In genomic region chr19:17121736-17122293, GRCh38 we compare ENCODE assay signal across 13 cellular contexts. TPM values are rescaled to one million over a fixed set of nuclear protein-coding genes. Genes with fewer than 3 reads are reported as not detected.
DNase-seq lines count a peak whose midpoint lies in the region; FAIRE-seq lines count a peak whose summit lies in the region.
"Had no signal": no experiment of that assay in that cellular context is flagged by ENCODE, and none has a peak within 500 bp of the region (broad histone marks: within the 10 kb centered on the region; RNA-seq: fewer than 3 reads in every experiment).

No MANE protein-coding gene starts in this region.

- peak; percentile 64 for FAIRE-seq in GM18507 (lab: Jason Lieb, UNC)
- FAIRE-seq: endometrium had no signal

- H2BK12ac ChIP-seq in trophoblast cell (ENCODE audit: low read length): no peak overlapping the region

- H3K27me3 Mint-ChIP-seq in activated CD4-positive, alpha-beta T cell treated with anti-CD3 and anti-CD28 coated beads, Interleukin-2, amount 10 ng/mL, durations not matched to agents 24 days and 14 days: no peaks in the 10 kb centered on the region

- peaks cover 17 to 23% of the 10 kb centered on the region in 2 experiments for H3K4me1 ChIP-seq in trophoblast cell (ENCODE audit: control insufficient read depth in 1 of 2, insufficient read depth in 2 of 2, low read length in 2 of 2)
- H3K4me1 ChIP-seq: body of pancreas had no signal

- H3K9me3 Mint-ChIP-seq in activated CD4-positive, alpha-beta T cell treated with anti-CD3 and anti-CD28 coated beads, Interleukin-2, amount 10 ng/mL, durations not matched to agents 24 days and 14 days: no peaks in the 10 kb centered on the region

- H4K91ac ChIP-seq in trophoblast cell (ENCODE audit: low read depth, low read length): no peak overlapping the region

- no peaks in the 10 kb centered on the region for H3K27me3 ChIP-seq in trophoblast cell (ENCODE audit: insufficient read depth, low read length)
- H3K27me3 ChIP-seq: body of pancreas had no signal

- H3K4ac ChIP-seq in trophoblast cell (ENCODE audit: low read depth, low read length): no peak overlapping the region

- H3K4me3 Mint-ChIP-seq in activated CD4-positive, alpha-beta T cell treated with anti-CD3 and anti-CD28 coated beads, Interleukin-2, amount 10 ng/mL, durations not matched to agents 24 days and 14 days: no peak overlapping the region

- DNase-seq in activated CD4-positive, alpha-beta T cell treated with anti-CD3 and anti-CD28 coated beads, Interleukin-2, amount 10 ng/mL, durations not matched to agents 24 days and 14 days: peak; percentile 58
- DNase-seq in activated CD4-positive, alpha-beta T cell treated with anti-CD3 and anti-CD28 coated beads for 4 hours: no peak
- DNase-seq in GM18507 (ENCODE audit: extremely low spot score, insufficient read length, low read depth): no peak
- peak; percentile 91 for DNase-seq in astrocyte of the hippocampus (ENCODE audit: low read depth, low spot score)
- peak; percentile 67 to 72 for DNase-seq in trophoblast cell
- DNase-seq in NCI-H1105 treated with DMSO at 0.1 percent for 48 hours (lab: John Stamatoyannopoulos, UW): no peak
- no peak for DNase-seq in amygdala (lab: John Stamatoyannopoulos, UW)
- no peak for DNase-seq in activated naive CD4-positive, alpha-beta T cell treated with Interleukin-2 at 50 U/mL for 16 hours
- DNase-seq: 8988T, body of pancreas, DMS 273 treated with DMSO at 0.1 percent for 48 hours, NCI-H1417 treated with DMSO at 0.1 percent for 48 hours had no signal

- no peak overlapping the region for H2AK5ac ChIP-seq in trophoblast cell (ENCODE audit: low read length)

- H2BK5ac ChIP-seq in trophoblast cell (ENCODE audit: low read depth, low read length, poor library complexity): no peak overlapping the region

- peaks cover 2% of the 10 kb centered on the region for H3K79me2 ChIP-seq in trophoblast cell (ENCODE audit: control insufficient read depth, insufficient read depth, low read length, poor library complexity)

- H4K8ac ChIP-seq in trophoblast cell (ENCODE audit: low read depth, low read length): no peak overlapping the region

- H3K36me3 ChIP-seq in trophoblast cell (ENCODE audit: control insufficient read depth in 1 of 2, insufficient read depth in 2 of 2, low read length in 2 of 2): peaks cover 5 to 10% of the 10 kb centered on the region in 2 experiments

- no peak overlapping the region for H2BK120ac ChIP-seq in trophoblast cell (ENCODE audit: insufficient read depth, low read length, poor library complexity)

- peak overlapping the region; percentile 37 for H3K27ac Mint-ChIP-seq in activated CD4-positive, alpha-beta T cell treated with anti-CD3 and anti-CD28 coated beads, Interleukin-2, amount 10 ng/mL, durations not matched to agents 24 days and 14 days

- H3K4me2 ChIP-seq in trophoblast cell (ENCODE audit: low read length): no peak overlapping the region

- H3K23ac ChIP-seq in trophoblast cell (ENCODE audit: low read length): no peak overlapping the region

- peaks cover 37% of the 10 kb centered on the region for H3K4me1 Mint-ChIP-seq in activated CD4-positive, alpha-beta T cell treated with anti-CD3 and anti-CD28 coated beads, Interleukin-2, amount 10 ng/mL, durations not matched to agents 24 days and 14 days

- H3K79me1 ChIP-seq in trophoblast cell (ENCODE audit: low read length): peaks cover 12% of the 10 kb centered on the region

- peaks cover 24% of the 10 kb centered on the region for H3K36me3 Mint-ChIP-seq in activated CD4-positive, alpha-beta T cell treated with anti-CD3 and anti-CD28 coated beads, Interleukin-2, amount 10 ng/mL, durations not matched to agents 24 days and 14 days (ENCODE audit: low read depth)

- H3K14ac ChIP-seq in trophoblast cell (ENCODE audit: low read length): no peak overlapping the region

- no peak overlapping the region for H3K27ac ChIP-seq in trophoblast cell (ENCODE audit: low read depth, low read length)
- H3K27ac ChIP-seq: body of pancreas had no signal

- intact Hi-C loops in activated CD4-positive, alpha-beta T cell treated with anti-CD3 and anti-CD28 coated beads, Interleukin-2, amount 10 ng/mL, durations not matched to agents 24 days and 14 days (cut with micrococcal nuclease): no loop called here

- H3K9me3 ChIP-seq in trophoblast cell (ENCODE audit: insufficient read depth, low read depth, low read length): no peaks in the 10 kb centered on the region
- H3K9me3 ChIP-seq: body of pancreas had no signal

- no peak overlapping the region for H3K4me3 ChIP-seq in trophoblast cell (ENCODE audit: low read depth, low read length)
- H3K4me3 ChIP-seq: body of pancreas had no signal

- no CpG with 5 or more reads among the region's 9 CpGs for WGBS in trophoblast cell (ENCODE audit: extremely low coverage, insufficient coverage, insufficient read length)

- no peak overlapping the region for H3K18ac ChIP-seq in trophoblast cell (ENCODE audit: low read length)

- H2AFZ ChIP-seq in trophoblast cell (ENCODE audit: insufficient read depth, low read length, poor library complexity): no peak overlapping the region

- H3K9ac ChIP-seq in trophoblast cell (ENCODE audit: low read length): no peak overlapping the region

- H4K12ac ChIP-seq in trophoblast cell (ENCODE audit: low read depth, low read length): no peak overlapping the region

RNA-seq across cellular contexts. Expression of gene MYO9B, which starts 46.2 kb away (rescaled TPM):
- 120 TPM in 2 replicates for total RNA-seq in activated CD4-positive, alpha-beta T cell treated with anti-CD3 and anti-CD28 coated beads, Interleukin-2, amount 10 ng/mL, durations not matched to agents 24 days and 14 days
- polyA plus RNA-seq in trophoblast cell (2013): 64.1 and 65.1 TPM in 2 replicates

RNA-seq across cellular contexts. Expression of gene HAUS8, which starts 46.6 kb away (rescaled TPM):
- 32.5 and 35.0 TPM in 2 replicates for total RNA-seq in activated CD4-positive, alpha-beta T cell treated with anti-CD3 and anti-CD28 coated beads, Interleukin-2, amount 10 ng/mL, durations not matched to agents 24 days and 14 days
- 31.7 and 32.6 TPM in 2 replicates for polyA plus RNA-seq in trophoblast cell (2013)

Comparison
In these comparisons a context has a peak if more than half of its experiments do, and no peak if none do; other contexts are left out.
1. DNase-seq: peak in activated CD4-positive, alpha-beta T cell treated with anti-CD3 and anti-CD28 coated beads, Interleukin-2, amount 10 ng/mL, durations not matched to agents 24 days and 14 days (single experiment), astrocyte of the hippocampus (single experiment) and trophoblast cell (2 of 2); none in activated CD4-positive, alpha-beta T cell treated with anti-CD3 and anti-CD28 coated beads for 4 hours (0 of 2), GM18507 (single experiment), NCI-H1105 treated with DMSO at 0.1 percent for 48 hours (single experiment), amygdala (0 of 56) and activated naive CD4-positive, alpha-beta T cell treated with Interleukin-2 at 50 U/mL for 16 hours (single experiment).